ENCODE assay signal across 40 cellular contexts in the genomic region with DNA sequence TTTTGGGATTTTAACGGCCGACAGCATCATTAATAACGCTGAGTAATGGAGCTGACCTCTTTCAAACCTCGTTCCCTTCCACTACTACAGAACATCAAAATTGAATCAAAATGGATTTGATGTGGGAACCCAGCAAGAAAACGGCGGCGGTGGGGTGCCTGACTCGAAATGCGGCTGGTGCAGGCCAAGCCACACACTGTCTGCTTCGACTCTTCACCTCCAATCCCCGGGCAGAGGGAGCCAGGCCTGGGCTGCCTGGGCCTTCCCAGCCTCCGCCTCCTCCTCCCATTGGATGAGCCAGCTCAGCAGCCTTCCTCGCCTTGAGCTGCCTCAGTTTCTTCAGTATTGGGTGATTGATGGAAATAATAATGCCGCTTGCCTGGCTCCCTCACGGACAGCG. TPM values are rescaled to one million over a fixed set of nuclear protein-coding genes. Genes with fewer than 3 reads are reported as not detected.
"Had no signal": no experiment of that assay in that cellular context is flagged by ENCODE, and none has a peak within 500 bp of the region (broad histone marks: within the 10 kb centered on the region; RNA-seq: fewer than 3 reads in every experiment).

No MANE protein-coding gene starts in this region.

- H3K27me3 ChIP-seq: adrenal gland, ascending aorta, body of pancreas, breast epithelium had no signal

- H3K4me3 ChIP-seq: adrenal gland, ascending aorta, body of pancreas, breast epithelium, cardiac muscle cell had no signal

- H3K36me3 Mint-ChIP-seq: activated naive CD4-positive, alpha-beta T cell treated with anti-CD3 and anti-CD28 coated beads, Interleukin-2, amount 10 ng/mL, durations not matched to agents 7 days and 5 days; activated naive CD8-positive, alpha-beta T cell treated with anti-CD3 and anti-CD28 coated beads, Interleukin-2, amount 10 ng/mL, durations not matched to agents 7 days and 5 days; brain had no signal

- H3K4me3 Mint-ChIP-seq: activated naive CD4-positive, alpha-beta T cell treated with anti-CD3 and anti-CD28 coated beads for 36 hours; activated naive CD4-positive, alpha-beta T cell treated with anti-CD3 and anti-CD28 coated beads, Interleukin-2, amount 10 ng/mL, durations not matched to agents 7 days and 5 days; activated naive CD4-positive, alpha-beta T cell treated with anti-CD3 and anti-CD28 coated beads, Interleukin-2, amount 50 U/mL, for 24 hours; activated naive CD8-positive, alpha-beta T cell; activated naive CD8-positive, alpha-beta T cell treated with anti-CD3 and anti-CD28 coated beads for 36 hours; activated naive CD8-positive, alpha-beta T cell treated with anti-CD3 and anti-CD28 coated beads, Interleukin-2, amount 10 ng/mL, durations not matched to agents 7 days and 5 days; activated naive CD8-positive, alpha-beta T cell treated with anti-CD3 and anti-CD28 coated beads, Interleukin-2, amount 50 U/mL, for 24 hours; activated T-cell treated with anti-CD3 and anti-CD28 coated beads, Interleukin-2, amount 50 U/mL, for 24 hours; activated T-cell treated with anti-CD3 and anti-CD28 coated beads, Interleukin-2, amount 50 U/mL, for 4 hours; activated T-cell treated with anti-CD3 and anti-CD28 coated beads, Interleukin-2, amount 50 U/mL, for 72 hours; activated T-helper 1 cell treated with anti-CD3 and anti-CD28 coated beads, Interleukin-12 subunit alpha, Interleukin-12 subunit beta, Interleukin-2, Interleukin-4 antibody, amounts not matched to agents 30 ng/mL and 10 ng/mL and 1 ng/mL, durations not matched to agents 14 hours and 24 hours and 36 hours; activated T-helper 17 cell treated with anti-CD3 and anti-CD28 coated beads, Interleukin-2, amount 50 U/mL, for 72 hours; brain; central memory CD8-positive, alpha-beta T cell had no signal

- H3K27ac Mint-ChIP-seq: activated naive CD4-positive, alpha-beta T cell treated with anti-CD3 and anti-CD28 coated beads for 36 hours; activated naive CD4-positive, alpha-beta T cell treated with anti-CD3 and anti-CD28 coated beads, Interleukin-2, amount 10 ng/mL, durations not matched to agents 7 days and 5 days; activated naive CD4-positive, alpha-beta T cell treated with anti-CD3 and anti-CD28 coated beads, Interleukin-2, amount 50 U/mL, for 24 hours; activated naive CD4-positive, alpha-beta T cell treated with anti-CD3 and anti-CD28 coated beads, Interleukin-2, amount 50 U/mL, for 72 hours; activated naive CD8-positive, alpha-beta T cell; activated naive CD8-positive, alpha-beta T cell treated with anti-CD3 and anti-CD28 coated beads for 36 hours; activated naive CD8-positive, alpha-beta T cell treated with anti-CD3 and anti-CD28 coated beads, Interleukin-2, amount 10 ng/mL, durations not matched to agents 7 days and 5 days; activated naive CD8-positive, alpha-beta T cell treated with anti-CD3 and anti-CD28 coated beads, Interleukin-2, amount 50 U/mL, for 24 hours; activated T-cell treated with anti-CD3 and anti-CD28 coated beads, Interleukin-2, amount 50 U/mL, for 24 hours; activated T-cell treated with anti-CD3 and anti-CD28 coated beads, Interleukin-2, amount 50 U/mL, for 72 hours; activated T-helper 1 cell treated with anti-CD3 and anti-CD28 coated beads, Interleukin-12 subunit alpha, Interleukin-12 subunit beta, Interleukin-2, Interleukin-4 antibody, amounts not matched to agents 30 ng/mL and 10 ng/mL and 1 ng/mL, durations not matched to agents 14 hours and 24 hours and 36 hours; activated T-helper 17 cell treated with anti-CD3 and anti-CD28 coated beads, Interleukin-2, amount 50 U/mL, for 72 hours; activated T-helper 2 cell treated with anti-CD3 and anti-CD28 coated beads, Interferon-gamma antibody, Interleukin-2, Interleukin-4, amounts not matched to agents 10 μg/mL and 5 μg/mL and 100 μg/mL, durations not matched to agents 14 hours and 24 hours and 36 hours had no signal

- DNase-seq: activated effector memory CD4-positive, alpha-beta T cell treated with anti-CD3 and anti-CD28 coated beads, Interleukin-2, amount 50 U/mL, for 16 hours; activated effector memory CD4-positive, alpha-beta T cell treated with Interleukin-2 at 50 U/mL for 16 hours; activated gamma-delta T cell; activated gamma-delta T cell treated with Interleukin-2 at 50 U/mL for 16 hours; activated naive CD4-positive, alpha-beta T cell; activated naive CD4-positive, alpha-beta T cell treated with anti-CD3 and anti-CD28 coated beads for 36 hours; activated naive CD4-positive, alpha-beta T cell treated with anti-CD3 and anti-CD28 coated beads, Interleukin-2, amount 10 ng/mL, durations not matched to agents 7 days and 5 days; activated naive CD4-positive, alpha-beta T cell treated with anti-CD3 and anti-CD28 coated beads, Interleukin-2, amount 50 U/mL, for 16 hours; activated naive CD4-positive, alpha-beta T cell treated with Interleukin-2 at 50 U/mL for 16 hours; activated naive CD8-positive, alpha-beta T cell treated with anti-CD3 and anti-CD28 coated beads for 36 hours; activated naive CD8-positive, alpha-beta T cell treated with anti-CD3 and anti-CD28 coated beads, Interleukin-2, amount 10 ng/mL, durations not matched to agents 7 days and 5 days; activated naive CD8-positive, alpha-beta T cell treated with anti-CD3 and anti-CD28 coated beads, Interleukin-2, amount 50 U/mL, for 24 hours; activated T-cell treated with anti-CD3 and anti-CD28 coated beads, Interleukin-2, amount 50 U/mL, for 24 hours; activated T-cell treated with anti-CD3 and anti-CD28 coated beads, Interleukin-2, amount 50 U/mL, for 4 hours; activated T-cell treated with anti-CD3 and anti-CD28 coated beads, Interleukin-2, amount 50 U/mL, for 48 hours; activated T-cell treated with anti-CD3 and anti-CD28 coated beads, Interleukin-2, amount 50 U/mL, for 72 hours; adrenal gland; amniotic stem cell; amygdala; anterior cingulate cortex; aorta; body of pancreas; brain microvascular endothelial cell; caudate nucleus; central memory CD4-positive, alpha-beta T cell; cerebellar nuclear complex had no signal

- H3K4me1 ChIP-seq: ascending aorta, breast epithelium had no signal

- H3K36me3 ChIP-seq: adrenal gland, ascending aorta, brain microvascular endothelial cell, breast epithelium, cardiac muscle cell had no signal

- H3K4me1 Mint-ChIP-seq: activated naive CD4-positive, alpha-beta T cell treated with anti-CD3 and anti-CD28 coated beads, Interleukin-2, amount 10 ng/mL, durations not matched to agents 7 days and 5 days; activated naive CD4-positive, alpha-beta T cell treated with anti-CD3 and anti-CD28 coated beads, Interleukin-2, amount 50 U/mL, for 24 hours; activated naive CD8-positive, alpha-beta T cell treated with anti-CD3 and anti-CD28 coated beads for 36 hours; activated naive CD8-positive, alpha-beta T cell treated with anti-CD3 and anti-CD28 coated beads, Interleukin-2, amount 10 ng/mL, durations not matched to agents 7 days and 5 days; activated T-helper 17 cell treated with anti-CD3 and anti-CD28 coated beads, Interleukin-2, amount 50 U/mL, for 72 hours; central memory CD8-positive, alpha-beta T cell had no signal

- H3K9me3 Mint-ChIP-seq: central memory CD8-positive, alpha-beta T cell had no signal

- ATAC-seq: activated naive CD4-positive, alpha-beta T cell treated with anti-CD3 and anti-CD28 coated beads, Interleukin-2, amount 50 U/mL, for 72 hours; activated naive CD8-positive, alpha-beta T cell treated with anti-CD3 and anti-CD28 coated beads, Interleukin-2, amount 50 U/mL, for 24 hours; activated T-cell treated with anti-CD3 and anti-CD28 coated beads, Interleukin-2, amount 50 U/mL, for 4 hours; activated T-cell treated with anti-CD3 and anti-CD28 coated beads, Interleukin-2, amount 50 U/mL, for 72 hours; activated T-helper 17 cell treated with anti-CD3 and anti-CD28 coated beads, Interleukin-2, amount 50 U/mL, for 72 hours; body of pancreas had no signal

- H3K27ac ChIP-seq: adrenal gland, ascending aorta, body of pancreas, brain microvascular endothelial cell, breast epithelium, cardiac muscle cell had no signal

RNA-seq across cellular contexts. Expression of a gene that starts 11.3 kb away (rescaled TPM):
- total RNA-seq: activated naive CD4-positive, alpha-beta T cell treated with anti-CD3 and anti-CD28 coated beads, Interleukin-2, amount 50 U/mL, for 72 hours; activated naive CD8-positive, alpha-beta T cell treated with anti-CD3 and anti-CD28 coated beads for 36 hours; activated naive CD8-positive, alpha-beta T cell treated with anti-CD3 and anti-CD28 coated beads, Interleukin-2, amount 10 ng/mL, durations not matched to agents 7 days and 5 days; activated T-cell treated with anti-CD3 and anti-CD28 coated beads, Interleukin-2, amount 50 U/mL, for 4 hours; activated T-cell treated with anti-CD3 and anti-CD28 coated beads, Interleukin-2, amount 50 U/mL, for 72 hours; activated T-helper 1 cell treated with anti-CD3 and anti-CD28 coated beads, Interleukin-12 subunit alpha, Interleukin-12 subunit beta, Interleukin-2, Interleukin-4 antibody, amounts not matched to agents 30 ng/mL and 10 ng/mL and 1 ng/mL, durations not matched to agents 14 hours and 24 hours and 36 hours; activated T-helper 17 cell treated with anti-CD3 and anti-CD28 coated beads, Interleukin-2, amount 50 U/mL, for 72 hours; activated T-helper 2 cell treated with anti-CD3 and anti-CD28 coated beads, Interferon-gamma antibody, Interleukin-2, Interleukin-4, amounts not matched to agents 10 μg/mL and 5 μg/mL and 100 μg/mL, durations not matched to agents 14 hours and 24 hours and 36 hours; aorta; ascending aorta; body of pancreas; breast epithelium; bronchial epithelial cell; cardiac septum; chondrocyte had no signal
- polyA plus RNA-seq: aorta, cardiac muscle cell had no signal
